Comparison of ENCODE assay signal across 12 cellular contexts in genomic region chr6:15268130-15268908, GRCh38. TPM values are rescaled to one million over a fixed set of nuclear protein-coding genes. Genes with fewer than 3 reads are reported as not detected.
A peak's percentile ranks its signal among the peaks of the same experiment; 100 is the strongest.
DNase-seq lines count a peak whose midpoint lies in the region; ATAC-seq and TF ChIP-seq lines count a peak whose summit lies in the region.
"Had no signal": no experiment of that assay in that cellular context is flagged by ENCODE, and none has a peak within 500 bp of the region (broad histone marks: within the 10 kb centered on the region; RNA-seq: fewer than 3 reads in every experiment).

No MANE protein-coding gene starts in this region.

- H3K14ac ChIP-seq in H9 (ENCODE audit: insufficient read depth, low read length) = no peak overlapping the region
- no peak overlapping the region for H3K14ac ChIP-seq in trophoblast cell (ENCODE audit: low read length)

- H3K27me3 ChIP-seq in H9 (ENCODE audit: insufficient read depth, low read length) (no peaks in the 10 kb centered on the region), spleen (replicated peaks in 1 of 7) (no peaks in the 10 kb centered on the region), HAP-1 (ENCODE audit: low read depth) (no peaks in the 10 kb centered on the region), trophoblast cell (ENCODE audit: insufficient read depth, low read length) (no peaks in the 10 kb centered on the region)

- no peak overlapping the region for H2BK5ac ChIP-seq in H9 (ENCODE audit: insufficient read length, low read length)
- no peak overlapping the region for H2BK5ac ChIP-seq in trophoblast cell (ENCODE audit: low read depth, low read length, poor library complexity)

- no peak overlapping the region for H3K4ac ChIP-seq in H9 (ENCODE audit: low read depth, low read length)
- no peak overlapping the region for H3K4ac ChIP-seq in trophoblast cell (ENCODE audit: low read depth, low read length)

- no peak overlapping the region for H2BK20ac ChIP-seq in H9 (ENCODE audit: low read depth, low read length, poor library complexity, severe bottlenecking)

- H3K18ac ChIP-seq in H9 (ENCODE audit: insufficient read length, low read depth, low read length) (no peak overlapping the region), trophoblast cell (ENCODE audit: low read length) (no peak overlapping the region)

- no peaks in the 10 kb centered on the region for H4K20me1 ChIP-seq in H9 (ENCODE audit: control insufficient read depth, insufficient read depth, insufficient read length)

- H3K4me3 ChIP-seq in spleen (no peak overlapping the region), HAP-1 (no peak overlapping the region), trophoblast cell (ENCODE audit: low read depth, low read length) (no peak overlapping the region)

- H3K36me3 ChIP-seq in spleen (peaks cover 0 to 1% (median 0%) of the 10 kb centered on the region in 6 donors), HAP-1 (replicated peaks) (no peaks in the 10 kb centered on the region), trophoblast cell (ENCODE audit: control insufficient read depth in 1 of 2, insufficient read depth in 2 of 2, low read length in 2 of 2) (peaks cover 0 to 2% of the 10 kb centered on the region in 2 experiments)

- H4K91ac ChIP-seq in H9 (ENCODE audit: insufficient read length, low read depth, low read length) (no peak overlapping the region), trophoblast cell (ENCODE audit: low read depth, low read length) (no peak overlapping the region)

- H3K4me1 Mint-ChIP-seq in H9 = peaks cover 86 to 92% of the 10 kb centered on the region in 2 experiments
- H3K4me1 Mint-ChIP-seq in chondrocyte (ENCODE audit: low read depth) = peaks cover 63% of the 10 kb centered on the region

- no peak overlapping the region for H3K23ac ChIP-seq in H9 (ENCODE audit: insufficient read length, low read depth, low read length)
- H3K23ac ChIP-seq in trophoblast cell (ENCODE audit: low read length) = no peak overlapping the region

- peaks cover 6% of the 10 kb centered on the region for H3K23me2 ChIP-seq in H9 (ENCODE audit: insufficient read length, low read depth, low read length, poor library complexity, severe bottlenecking)

- H3K36me3 Mint-ChIP-seq in H9 (ENCODE audit: insufficient read depth in 1 of 3, low read depth in 3 of 3) (peaks cover 18 to 29% (median 24%) of the 10 kb centered on the region in 3 experiments), chondrocyte (ENCODE audit: low read depth) (no peaks in the 10 kb centered on the region)

- H2AK5ac ChIP-seq in H9 (ENCODE audit: insufficient read length, low read length) (no peak overlapping the region), trophoblast cell (ENCODE audit: low read length) (no peak overlapping the region)

- no peaks in the 10 kb centered on the region for H3K9me3 Mint-ChIP-seq in H9
- no peaks in the 10 kb centered on the region for H3K9me3 Mint-ChIP-seq in chondrocyte (ENCODE audit: low read depth)

- no peak overlapping the region for H4K12ac ChIP-seq in trophoblast cell (ENCODE audit: low read depth, low read length)

- H4K8ac ChIP-seq in H9 (replicated peaks; ENCODE audit: insufficient read length, low read depth, low read length) (no peak overlapping the region), trophoblast cell (ENCODE audit: low read depth, low read length) (no peak overlapping the region)

- TF ChIP-seq POLR2A in spleen (IDR thresholded peaks at IDR 0.05) = no peak

- no peak overlapping the region for H4K5ac ChIP-seq in H9 (ENCODE audit: insufficient read length, low read depth, low read length)

- no peak overlapping the region for H3T11ph ChIP-seq in H9 (ENCODE audit: low read length)

- peaks cover 39% of the 10 kb centered on the region for H3K4me1 ChIP-seq in H9 (ENCODE audit: insufficient read depth, low read length)
- H3K4me1 ChIP-seq in spleen = peaks cover 53 to 98% (median 78%) of the 10 kb centered on the region in 6 donors
- peaks cover 23% of the 10 kb centered on the region for H3K4me1 ChIP-seq in HAP-1
- peaks cover 3 to 15% of the 10 kb centered on the region in 2 experiments for H3K4me1 ChIP-seq in trophoblast cell (ENCODE audit: control insufficient read depth in 1 of 2, insufficient read depth in 2 of 2, low read length in 2 of 2)

- intact Hi-C loops in spleen (cut with DNase I; ENCODE audit: low total_unique reads) = no loop called here

- no peaks in the 10 kb centered on the region for H3K79me1 ChIP-seq in H9 (ENCODE audit: insufficient read depth, low read depth, low read length, poor library complexity, severe bottlenecking)
- H3K79me1 ChIP-seq in trophoblast cell (ENCODE audit: low read length) = no peaks in the 10 kb centered on the region

- DNase-seq in H9 (peak; percentile 82), chondrocyte (ENCODE audit: low spot score) (no peak), iPS-NIHi11 (ENCODE audit: low spot score) (peak; percentile 57), spleen (no peak), HAP-1 (ENCODE audit: low spot score in 2 of 2) (no peak), trophoblast cell (no peak), kidney glomerular epithelial cell (lab: John Stamatoyannopoulos, UW) (no peak)
- DNase-seq: DND-41; NCI-H2171; stimulated activated CD4-positive, alpha-beta T cell treated with anti-CD3 and anti-CD28 coated beads, Interleukin-4, amount 100 ng/mL, for 24 hours had no signal

- H3K4me3 Mint-ChIP-seq in H9 (peak overlapping the region; percentile 46 to 66), chondrocyte (ENCODE audit: unreplicated experiment) (peak overlapping the region; percentile 13)

- no peaks in the 10 kb centered on the region for H3K27me3 Mint-ChIP-seq in H9 (ENCODE audit: low read depth)
- H3K27me3 Mint-ChIP-seq in chondrocyte (ENCODE audit: low read depth) = no peaks in the 10 kb centered on the region
- H3K27me3 Mint-ChIP-seq: IgD-negative memory B cell had no signal

- H3K4me2 ChIP-seq in H9 (ENCODE audit: insufficient read depth, insufficient read length, low read length) = peak overlapping the region; percentile 83
- H3K4me2 ChIP-seq in trophoblast cell (ENCODE audit: low read length) = no peak overlapping the region

- no peak overlapping the region for H2BK15ac ChIP-seq in H9 (ENCODE audit: low read depth, low read length)

- no peak overlapping the region for H3K56ac ChIP-seq in H9 (ENCODE audit: insufficient read length, low read depth, low read length)

- H3K27ac Mint-ChIP-seq in H9 (peak overlapping the region; percentile 70 to 94 (median 89)), chondrocyte (ENCODE audit: unreplicated experiment) (peak overlapping the region; percentile 72)

- H2BK12ac ChIP-seq in H9 (ENCODE audit: insufficient read length, low read depth, low read length) = no peak overlapping the region
- no peak overlapping the region for H2BK12ac ChIP-seq in trophoblast cell (ENCODE audit: low read length)

- H3K9me3 ChIP-seq in H9 (ENCODE audit: control insufficient read depth, low read depth, low read length) (no peaks in the 10 kb centered on the region), spleen (no peaks in the 10 kb centered on the region), HAP-1 (no peaks in the 10 kb centered on the region), trophoblast cell (ENCODE audit: insufficient read depth, low read depth, low read length) (no peaks in the 10 kb centered on the region)

- no peak for ATAC-seq in HG03045 (IDR thresholded peaks at IDR 0.05; ENCODE audit: unreplicated experiment)

- TF ChIP-seq CTCF in H9 (conservative IDR thresholded peaks at IDR 0.05) (no peak), chondrocyte (IDR thresholded peaks at IDR 0.05) (no peak), spleen (IDR thresholded peaks at IDR 0.05 in 8 of 11, conservative IDR thresholded peaks at IDR 0.05 in 3 of 11) (no peak)

- in situ Hi-C loops in HAP-1 (cut with MboI; ENCODE audit: low sequenced_read_pairs) = no loop called here

- WGBS in H9 (ENCODE audit: extremely low coverage, insufficient read length, low lambda C conversion rate) = no CpG with 5 or more reads among the region's 10 CpGs
- 39 to 53% (median 45%) methylated on average over 10 of the region's 10 CpGs for WGBS in spleen, 5 donors
- no CpG with 5 or more reads among the region's 10 CpGs for WGBS in trophoblast cell (ENCODE audit: extremely low coverage, insufficient coverage, insufficient read length)

- H2AFZ ChIP-seq in H9 (ENCODE audit: low read length) = no peak overlapping the region
- H2AFZ ChIP-seq in trophoblast cell (ENCODE audit: insufficient read depth, low read length, poor library complexity) = no peak overlapping the region

- no peak overlapping the region for H2BK120ac ChIP-seq in H9 (ENCODE audit: low read depth, low read length, poor library complexity, severe bottlenecking)
- no peak overlapping the region for H2BK120ac ChIP-seq in trophoblast cell (ENCODE audit: insufficient read depth, low read length, poor library complexity)

- H3K79me2 ChIP-seq in H9 (ENCODE audit: insufficient read depth, low read length) = peaks cover 94% of the 10 kb centered on the region
- peaks cover 10% of the 10 kb centered on the region for H3K79me2 ChIP-seq in trophoblast cell (ENCODE audit: control insufficient read depth, insufficient read depth, low read length, poor library complexity)

- H3K9ac ChIP-seq in H9 (ENCODE audit: extremely low read depth, insufficient read length, low read length) = no peak overlapping the region
- no peak overlapping the region for H3K9ac ChIP-seq in trophoblast cell (ENCODE audit: low read length)

- peak overlapping the region; percentile 76 for H3K27ac ChIP-seq in H9 (ENCODE audit: insufficient read length, low read depth, low read length)
- H3K27ac ChIP-seq in spleen = peak overlapping the region; percentile 10 to 74 (median 41)
- H3K27ac ChIP-seq in trophoblast cell (ENCODE audit: low read depth, low read length) = no peak overlapping the region

RNA-seq across cellular contexts. Expression of gene JARID2, which starts 22.4 kb away (rescaled TPM):
- total RNA-seq in H9 (2021) (174 and 181 TPM in 2 replicates), chondrocyte (7.7 to 10.2 TPM (median 9.9 TPM) in 3 replicates), spleen (10 to 100 TPM; 18.6 to 27.1 (median 22.0) TPM)
- 1 to 10 TPM; 4.4 to 5.6 (median 5.3) TPM for polyA plus RNA-seq in spleen
- polyA plus RNA-seq in trophoblast cell (2013) = 41.7 and 44.1 TPM in 2 replicates

Comparison
In these comparisons a context has a peak if more than half of its experiments do, and no peak if none do; other contexts are left out.
1. DNase-seq: peak in H9 (single experiment) and iPS-NIHi11 (single experiment); none in chondrocyte (single experiment), spleen (single experiment), HAP-1 (0 of 2), trophoblast cell (0 of 2) and kidney glomerular epithelial cell (single experiment).